ENCODE assay signal across 8 cellular contexts in genomic region chr1:160726498-160727391, GRCh38. TPM values are rescaled to one million over a fixed set of nuclear protein-coding genes. Genes with fewer than 3 reads are reported as not detected.
DNase-seq lines count a peak whose midpoint lies in the region; ATAC-seq and TF ChIP-seq lines count a peak whose summit lies in the region.

No MANE protein-coding gene starts in this region.

- peak overlapping the region in 1 of 5 donors; percentile 65 for H3K27ac ChIP-seq in stomach

- H3K9me3 ChIP-seq in BE2C (no peaks in the 10 kb centered on the region), stomach (no peaks in the 10 kb centered on the region)

- WGBS in stomach, 5 donors, result 7 to 11% (median 10%) methylated on average over 8 of the region's 8 CpGs

- intact Hi-C loops in stomach (cut with DNase I; ENCODE audit: low total_unique reads), result loop anchor here (10.0 kb wide), 1 partner anchor 98 kb away; no protein-coding TSS in a partner anchor

- TF ChIP-seq POLR2A in stomach (IDR thresholded peaks at IDR 0.05), result no peak

- H3K4me3 ChIP-seq in BE2C (ENCODE audit: low read depth, low read length) (no peak overlapping the region), epithelial cell of esophagus (ENCODE audit: low read length) (no peak overlapping the region), stomach (no peak overlapping the region)

- no peak for TF ChIP-seq EP300 in stomach (IDR thresholded peaks at IDR 0.05)

- DNase-seq in BE2C, result peak; percentile 60
- peak; percentile 90 for DNase-seq in NCI-H526 treated with DMSO at 0.1 percent for 48 hours (lab: John Stamatoyannopoulos, UW)
- DNase-seq in activated CD4-positive, alpha-beta T cell treated with anti-CD3 and anti-CD28 coated beads, Interleukin-2, amount 50 U/mL, for 24 hours (ENCODE audit: low read depth in 1 of 2, low spot score in 1 of 2), result peak; percentile 28 to 68
- peak; percentile 87 for DNase-seq in epithelial cell of esophagus (ENCODE audit: low read depth)
- peak; percentile 66 for DNase-seq in midbrain (lab: John Stamatoyannopoulos, UW)
- DNase-seq in stomach, result peak; percentile 63

- H3K4me1 ChIP-seq in BE2C (no peaks in the 10 kb centered on the region), stomach (peaks cover 0 to 14% (median 3%) of the 10 kb centered on the region in 4 donors)

- H3K36me3 ChIP-seq in BE2C, result no peaks in the 10 kb centered on the region
- no peaks in the 10 kb centered on the region for H3K36me3 ChIP-seq in stomach

- ATAC-seq in GM18867 (IDR thresholded peaks at IDR 0.05; ENCODE audit: unreplicated experiment) (peak; percentile 70), HG03439 (IDR thresholded peaks at IDR 0.05; ENCODE audit: unreplicated experiment) (peak; percentile 72)

- H3K27me3 ChIP-seq in BE2C, result peaks cover 31% of the 10 kb centered on the region
- H3K27me3 ChIP-seq in stomach, result no peaks in the 10 kb centered on the region

- TF ChIP-seq CTCF in BE2C (IDR thresholded peaks at IDR 0.05; ENCODE audit: low read depth, low read length) (peak; percentile 86), epithelial cell of esophagus (IDR thresholded peaks at IDR 0.05; ENCODE audit: insufficient read depth, low read depth, low read length, missing control alignments) (peak; percentile 92), stomach (IDR thresholded peaks at IDR 0.05) (peak in 5 of 7 experiments; percentile 48 to 80 (median 75))

RNA-seq across cellular contexts. Expression of gene SLAMF7, which starts 12.3 kb away (rescaled TPM):
- polyA plus RNA-seq in BE2C (2012; ENCODE audit: insufficient read depth, insufficient read length, low read depth), result not detected
- total RNA-seq in stomach, result 1 to 10 TPM in 2 of 5 donors, under 1 TPM in 2, not detected in 1; 0.45 to 4.2 (median 1.3) TPM
- 1 to 10 TPM; 1.3 to 3.7 (median 2.1) TPM for polyA plus RNA-seq in stomach

RNA-seq across cellular contexts. Expression of gene CD48, which starts 15.1 kb away (rescaled TPM):
- not detected for polyA plus RNA-seq in BE2C (2012; ENCODE audit: insufficient read depth, insufficient read length, low read depth)
- total RNA-seq in stomach, result 10 to 100 TPM in 1 of 5 donors, 1 to 10 TPM in 1, under 1 TPM in 1, not detected in 2; 0.58 to 11.9 (median 9.2) TPM
- polyA plus RNA-seq in stomach, result 10 to 100 TPM in 1 of 3 donors, 1 to 10 TPM in 2; 6.4 to 23.7 (median 8.4) TPM
